Comparison of ENCODE assay signal across 1 cellular context in genomic region chr2:85666435-85666924, GRCh38.
A peak's percentile ranks its signal among the peaks of the same experiment; 100 is the strongest.
TF ChIP-seq lines count a peak whose summit lies in the region.

No MANE protein-coding gene starts in this region.

TF ChIP-seq in K562, 482 proteins besides CTCF, POLR2A, EP300 and RAD21:
- no peak for TF ChIP-seq ZFP36 (IDR thresholded peaks at IDR 0.05; ENCODE audit: low read depth, low read length, partially characterized antibody)
- peak; percentile 95 for TF ChIP-seq ZNF263 (CRISPR knock-in tag; IDR thresholded peaks at IDR 0.05; ENCODE audit: borderline replicate concordance)
- no peak for TF ChIP-seq NUFIP1 (IDR thresholded peaks at IDR 0.05; ENCODE audit: partially characterized antibody)
